ENCODE assay signal across 22 cellular contexts in genomic region chr7:132121987-132122386, GRCh38.
A peak's percentile ranks its signal among the peaks of the same experiment; 100 is the strongest.
DNase-seq lines count a peak whose midpoint lies in the region; ATAC-seq and TF ChIP-seq lines count a peak whose summit lies in the region.
"Had no signal": no experiment of that assay in that cellular context is flagged by ENCODE, and none has a peak within 500 bp of the region (broad histone marks: within the 10 kb centered on the region; RNA-seq: fewer than 3 reads in every experiment).

No MANE protein-coding gene starts in this region.

- no CpG with 5 or more reads among the region's 6 CpGs for WGBS in mesendoderm (ENCODE audit: extremely low coverage, insufficient coverage, low lambda C conversion rate)

- intact Hi-C loops in A673 (cut with micrococcal nuclease; ENCODE audit: unreplicated experiment) = no loop called here

- ATAC-seq in T-helper 17 cell (no peak), HG03045 (IDR thresholded peaks at IDR 0.05; ENCODE audit: unreplicated experiment) (no peak)
- ATAC-seq: A549; CD8-positive, alpha-beta T cell; GM12878; HCT116 had no signal

- H3K23ac ChIP-seq in mesendoderm (ENCODE audit: low read length) = no peak overlapping the region

- no peak overlapping the region for H2BK15ac ChIP-seq in mesendoderm (replicated peaks; ENCODE audit: low read depth)

- H3K79me1 ChIP-seq in mesendoderm (ENCODE audit: low read length) = no peaks in the 10 kb centered on the region

- H3K4me3 ChIP-seq in A673 (ENCODE audit: low read depth, low read length, poor library complexity, severe bottlenecking) = no peak overlapping the region
- H3K4me3 ChIP-seq in mesendoderm (ENCODE audit: low read length) = no peak overlapping the region
- H3K4me3 ChIP-seq: A549, BLaER1, GM12878, GM23248 had no signal

- H3K56ac ChIP-seq in mesendoderm (ENCODE audit: low read length) = no peak overlapping the region

- H4K5ac ChIP-seq in mesendoderm (ENCODE audit: low read length) = no peak overlapping the region

- no peaks in the 10 kb centered on the region for H3K9me3 ChIP-seq in A673 (ENCODE audit: low read depth, low read length, poor library complexity, severe bottlenecking)
- H3K9me3 ChIP-seq in T-helper 17 cell (ENCODE audit: control insufficient read depth, low read length, poor library complexity, severe bottlenecking) = no peaks in the 10 kb centered on the region
- H3K9me3 ChIP-seq: A549, BLaER1, Caco-2 had no signal

- no peak overlapping the region for H3K27ac ChIP-seq in A673 (ENCODE audit: low read depth, low read length, poor library complexity, severe bottlenecking)
- no peak overlapping the region for H3K27ac ChIP-seq in mesendoderm (ENCODE audit: low read depth, low read length)
- H3K27ac ChIP-seq: BLaER1, C4-2B, GM23248 had no signal

- no peak for TF ChIP-seq CTCF in A673 (conservative IDR thresholded peaks at IDR 0.05; ENCODE audit: low read depth, low read length)

- BruUV-seq in A673 (replicated peaks; lab: Mats Ljungman, UMichigan) = no TSS peak

- H3K4me1 ChIP-seq in A673 (ENCODE audit: insufficient read depth, low read length, poor library complexity, severe bottlenecking) (no peaks in the 10 kb centered on the region), mesendoderm (ENCODE audit: control insufficient read depth, low read depth, low read length) (no peaks in the 10 kb centered on the region)
- H3K4me1 ChIP-seq: BLaER1, Caco-2 had no signal

- no peak overlapping the region for H3K18ac ChIP-seq in mesendoderm (ENCODE audit: low read length)

- H3K27me3 ChIP-seq in A673 (replicated peaks; ENCODE audit: insufficient read depth, low read depth, low read length, poor library complexity) (no peaks in the 10 kb centered on the region), mesendoderm (ENCODE audit: insufficient read depth, low read length, poor library complexity) (no peaks in the 10 kb centered on the region)
- H3K27me3 ChIP-seq: BLaER1 had no signal

- no peak overlapping the region for H4K8ac ChIP-seq in mesendoderm (ENCODE audit: low read depth, low read length)

- CTCF ChIA-PET in A673 (lab: Charles Lee) = no interaction called here

- DNase-seq in A673 (ENCODE audit: low spot score) (peak; percentile 68), T-helper 17 cell (no peak), mesendoderm (peak; percentile 43), NCI-H128 (lab: John Stamatoyannopoulos, UW; ENCODE audit: unreplicated experiment) (no peak), Kasumi-1 (lab: John Stamatoyannopoulos, UW) (no peak)
- DNase-seq: 8988T; Caco-2; CD4-positive, CD25-positive, alpha-beta regulatory T cell; CD8-positive, alpha-beta T cell; DMS79; EL; GDM1; GM23248; H9; HFFc6 had no signal

- no peak overlapping the region for H3K4me2 ChIP-seq in mesendoderm (ENCODE audit: low read length)
- H3K4me2 ChIP-seq: A549, BLaER1 had no signal

- H3K9ac ChIP-seq in mesendoderm (ENCODE audit: low read length) = no peak overlapping the region
- H3K9ac ChIP-seq: BLaER1, GM23248 had no signal

- no peaks in the 10 kb centered on the region for H3K36me3 ChIP-seq in A673 (ENCODE audit: insufficient read depth, low read length, poor library complexity, severe bottlenecking)
- H3K36me3 ChIP-seq in mesendoderm (ENCODE audit: control insufficient read depth, insufficient read depth, low read length) = no peaks in the 10 kb centered on the region
- H3K36me3 ChIP-seq: BLaER1 had no signal

- H3K4ac ChIP-seq in mesendoderm (ENCODE audit: low read depth, low read length) = no peak overlapping the region

- no peak overlapping the region for H3K27ac Mint-ChIP-seq in T-helper 17 cell
- H3K27ac Mint-ChIP-seq: B cell; CD4-positive, CD25-positive, alpha-beta regulatory T cell; CD8-positive, alpha-beta T cell; HFFc6 had no signal

- peaks cover 17% of the 10 kb centered on the region for H3K27me3 Mint-ChIP-seq in T-helper 17 cell
- H3K27me3 Mint-ChIP-seq: B cell had no signal

- peaks cover 2% of the 10 kb centered on the region for H3K4me1 Mint-ChIP-seq in T-helper 17 cell
- H3K4me1 Mint-ChIP-seq: B cell; CD4-positive, CD25-positive, alpha-beta regulatory T cell had no signal

- no peaks in the 10 kb centered on the region for H3K79me2 ChIP-seq in mesendoderm (ENCODE audit: control insufficient read depth, insufficient read depth, low read length)

- H2BK5ac ChIP-seq in mesendoderm (ENCODE audit: low read length) = no peak overlapping the region

- no peaks in the 10 kb centered on the region for H3K36me3 Mint-ChIP-seq in T-helper 17 cell (ENCODE audit: low read depth)
- H3K36me3 Mint-ChIP-seq: CD4-positive, CD25-positive, alpha-beta regulatory T cell; CD8-positive, alpha-beta T cell had no signal

- H3K4me3 Mint-ChIP-seq in T-helper 17 cell = peak overlapping the region; percentile 25
- H3K4me3 Mint-ChIP-seq: B cell; CD4-positive, CD25-positive, alpha-beta regulatory T cell; CD8-positive, alpha-beta T cell; H9; HFFc6 had no signal

- H2BK120ac ChIP-seq in mesendoderm (ENCODE audit: low read depth, low read length) = no peak overlapping the region

- POLR2A ChIA-PET in A673 (lab: Charles Lee; ENCODE audit: low non-redundant PET) = no interaction called here

- no peak overlapping the region for H2AK5ac ChIP-seq in mesendoderm (ENCODE audit: low read length)

Comparison
In these comparisons a context has a peak if more than half of its experiments do, and no peak if none do; other contexts are left out.
1. DNase-seq: peak in A673 (single experiment) and mesendoderm (single experiment); none in T-helper 17 cell (0 of 3), NCI-H128 (single experiment) and Kasumi-1 (0 of 2).